Comparison of ENCODE assay signal across 1 cellular context in genomic region chr16:75695708-75696107, GRCh38.
TF ChIP-seq lines count a peak whose summit lies in the region.

No MANE protein-coding gene starts in this region.

TF ChIP-seq in IMR-90, 13 proteins besides CTCF, POLR2A, EP300 and RAD21:
- TF ChIP-seq RFX5 (IDR thresholded peaks at IDR 0.05; ENCODE audit: low read depth, low read length) (no peak), BHLHE40 (IDR thresholded peaks at IDR 0.05; ENCODE audit: low read depth, low read length) (no peak), FOS (IDR thresholded peaks at IDR 0.05; ENCODE audit: low read depth, low read length) (no peak), SMC3 (IDR thresholded peaks at IDR 0.05; ENCODE audit: low read depth, low read length) (no peak), MXI1 (IDR thresholded peaks at IDR 0.05; ENCODE audit: borderline replicate concordance, low read depth, low read length) (no peak), MAZ (IDR thresholded peaks at IDR 0.05; ENCODE audit: borderline replicate concordance, low read depth, low read length) (no peak), RCOR1 (IDR thresholded peaks at IDR 0.05; ENCODE audit: insufficient replicate concordance, low read length) (no peak), MAFK (IDR thresholded peaks at IDR 0.05; ENCODE audit: low read depth, low read length) (no peak), NFE2L2 (IDR thresholded peaks at IDR 0.05; ENCODE audit: low read depth, low read length) (no peak), CEBPB (IDR thresholded peaks at IDR 0.05; ENCODE audit: low read depth, low read length) (no peak), CHD1 (IDR thresholded peaks at IDR 0.05; ENCODE audit: low read depth, low read length) (no peak)
- TF ChIP-seq, protein P1, sequence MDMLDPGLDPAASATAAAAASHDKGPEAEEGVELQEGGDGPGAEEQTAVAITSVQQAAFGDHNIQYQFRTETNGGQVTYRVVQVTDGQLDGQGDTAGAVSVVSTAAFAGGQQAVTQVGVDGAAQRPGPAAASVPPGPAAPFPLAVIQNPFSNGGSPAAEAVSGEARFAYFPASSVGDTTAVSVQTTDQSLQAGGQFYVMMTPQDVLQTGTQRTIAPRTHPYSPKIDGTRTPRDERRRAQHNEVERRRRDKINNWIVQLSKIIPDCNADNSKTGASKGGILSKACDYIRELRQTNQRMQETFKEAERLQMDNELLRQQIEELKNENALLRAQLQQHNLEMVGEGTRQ (IDR thresholded peaks at IDR 0.05; ENCODE audit: low read depth, low read length) = no peak
- TF ChIP-seq, protein P2, sequence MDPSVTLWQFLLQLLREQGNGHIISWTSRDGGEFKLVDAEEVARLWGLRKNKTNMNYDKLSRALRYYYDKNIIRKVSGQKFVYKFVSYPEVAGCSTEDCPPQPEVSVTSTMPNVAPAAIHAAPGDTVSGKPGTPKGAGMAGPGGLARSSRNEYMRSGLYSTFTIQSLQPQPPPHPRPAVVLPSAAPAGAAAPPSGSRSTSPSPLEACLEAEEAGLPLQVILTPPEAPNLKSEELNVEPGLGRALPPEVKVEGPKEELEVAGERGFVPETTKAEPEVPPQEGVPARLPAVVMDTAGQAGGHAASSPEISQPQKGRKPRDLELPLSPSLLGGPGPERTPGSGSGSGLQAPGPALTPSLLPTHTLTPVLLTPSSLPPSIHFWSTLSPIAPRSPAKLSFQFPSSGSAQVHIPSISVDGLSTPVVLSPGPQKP (IDR thresholded peaks at IDR 0.05; ENCODE audit: borderline replicate concordance, low read depth, low read length) = no peak
